17 cellular contexts compared by ENCODE assay signal in genomic region chr6:7922596-7922995, GRCh38.
"Had no signal": no experiment of that assay in that cellular context is flagged by ENCODE, and none has a peak within 500 bp of the region (broad histone marks: within the 10 kb centered on the region; RNA-seq: fewer than 3 reads in every experiment).

No MANE protein-coding gene starts in this region.

- H3K9me3 ChIP-seq: adrenal gland, SK-N-SH, transverse colon had no signal

- H3K27me3 ChIP-seq: adrenal gland, breast epithelium, esophagus squamous epithelium, right atrium auricular region, transverse colon had no signal

- H3K36me3 ChIP-seq: adrenal gland, breast epithelium, esophagus squamous epithelium, right atrium auricular region, transverse colon had no signal

- ATAC-seq: stimulated activated naive B cell treated with anti-CD40 and anti-IgM and Interleukin-4, amounts not matched to agents 10 μg/mL and 1 μg/mL and 100 μg/mL, for 72 hours; WTC11 had no signal

- H3K4me3 ChIP-seq: adrenal gland, breast epithelium, esophagus squamous epithelium, right atrium auricular region, smooth muscle cell, transverse colon had no signal

- DNase-seq: activated CD4-positive, alpha-beta T cell treated with anti-CD3 and anti-CD28 coated beads for 48 hours; activated CD8-positive, alpha-beta memory T cell treated with anti-CD3 and anti-CD28 coated beads for 24 hours; activated naive CD4-positive, alpha-beta T cell treated with anti-CD3 and anti-CD28 coated beads, Interleukin-2, amount 50 U/mL, for 16 hours; adrenal gland; esophagus squamous epithelium; hippocampal formation; kidney glomerular epithelial cell; naive B cell; SK-N-SH; stimulated activated CD4-positive, alpha-beta T cell treated with anti-CD3 and anti-CD28 coated beads, Interleukin-1b, Interleukin-23, amount 100 ng/mL, for 48 hours; stimulated activated naive B cell treated with anti-CD40 and anti-IgM and Interleukin-4, amounts not matched to agents 10 μg/mL and 1 μg/mL and 100 μg/mL, for 72 hours; substantia nigra; transverse colon had no signal
